In genomic region chr3:88123526-88123925, GRCh38 we compare ENCODE assay signal across 36 cellular contexts.
"Had no signal": no experiment of that assay in that cellular context is flagged by ENCODE, and none has a peak within 500 bp of the region (broad histone marks: within the 10 kb centered on the region; RNA-seq: fewer than 3 reads in every experiment).

No MANE protein-coding gene starts in this region.

- DNase-seq: activated B cell treated with CpG ODN at 0.5 μM for 24 hours; activated CD4-positive, alpha-beta memory T cell treated with anti-CD3 and anti-CD28 coated beads for 36 hours; activated CD4-positive, alpha-beta T cell treated with anti-CD3 and anti-CD28 coated beads for 4 hours; activated CD4-positive, alpha-beta T cell treated with anti-CD3 and anti-CD28 coated beads, Interleukin-2, amount 10 ng/mL, durations not matched to agents 24 days and 14 days; activated CD4-positive, alpha-beta T cell treated with anti-CD3 and anti-CD28 coated beads, Interleukin-2, amount 50 U/mL, for 1 hour; activated CD4-positive, alpha-beta T cell treated with anti-CD3 and anti-CD28 coated beads, Interleukin-2, amount 50 U/mL, for 4 hours; activated CD4-positive, CD25-positive, alpha-beta regulatory T cell treated with anti-CD3 and anti-CD28 coated beads, Interleukin-2, amount 50 U/mL, for 72 hours; activated CD8-positive, alpha-beta memory T cell treated with anti-CD3 and anti-CD28 coated beads, Interleukin-2, amount 50 U/mL, for 4 hours; activated CD8-positive, alpha-beta T cell treated with anti-CD3 and anti-CD28 coated beads for 36 hours; activated effector memory CD4-positive, alpha-beta T cell treated with anti-CD3 and anti-CD28 coated beads, Interleukin-2, amount 50 U/mL, for 16 hours; activated gamma-delta T cell treated with Interleukin-2 at 50 U/mL for 16 hours; activated naive CD4-positive, alpha-beta T cell; activated naive CD4-positive, alpha-beta T cell treated with anti-CD3 and anti-CD28 coated beads for 36 hours; activated naive CD4-positive, alpha-beta T cell treated with anti-CD3 and anti-CD28 coated beads, Interleukin-2, amount 50 U/mL, for 16 hours; activated naive CD8-positive, alpha-beta T cell treated with anti-CD3 and anti-CD28 coated beads for 36 hours; activated T-cell treated with anti-CD3 and anti-CD28 coated beads for 4 hours; activated T-cell treated with anti-CD3 and anti-CD28 coated beads, Interleukin-2, amount 50 U/mL, for 1 hour; activated T-cell treated with anti-CD3 and anti-CD28 coated beads, Interleukin-2, amount 50 U/mL, for 4 hours; activated T-cell treated with anti-CD3 and anti-CD28 coated beads, Interleukin-2, amount 50 U/mL, for 72 hours; adrenal gland; amniotic stem cell; aorta; body of pancreas; brain microvascular endothelial cell; central memory CD4-positive, alpha-beta T cell; T-helper 1 cell; T-helper 2 cell; T-helper 9 cell had no signal

- H3K4me3 Mint-ChIP-seq: activated B cell treated with CpG ODN at 0.5 μM for 24 hours; activated CD4-positive, alpha-beta memory T cell treated with anti-CD3 and anti-CD28 coated beads for 36 hours; activated CD4-positive, alpha-beta T cell treated with anti-CD3 and anti-CD28 coated beads, Interleukin-2, amount 10 ng/mL, durations not matched to agents 24 days and 14 days; activated CD8-positive, alpha-beta T cell treated with anti-CD3 and anti-CD28 coated beads for 36 hours; activated naive CD4-positive, alpha-beta T cell treated with anti-CD3 and anti-CD28 coated beads for 36 hours; activated naive CD8-positive, alpha-beta T cell treated with anti-CD3 and anti-CD28 coated beads for 36 hours; activated T-cell treated with anti-CD3 and anti-CD28 coated beads, Interleukin-2, amount 50 U/mL, for 4 hours; activated T-cell treated with anti-CD3 and anti-CD28 coated beads, Interleukin-2, amount 50 U/mL, for 72 hours; activated T-helper 1 cell treated with anti-CD3 and anti-CD28 coated beads, Interleukin-12 subunit alpha, Interleukin-12 subunit beta, Interleukin-2, Interleukin-4 antibody, amounts not matched to agents 30 ng/mL and 10 ng/mL and 1 ng/mL, durations not matched to agents 14 hours and 24 hours and 36 hours; activated T-helper 17 cell treated with anti-CD3 and anti-CD28 coated beads, Interleukin-2, amount 50 U/mL, for 72 hours; T-helper 1 cell treated with Interleukin-12 subunit alpha and Interleukin-12 subunit beta and Interleukin-4 antibody, amounts not matched to agents 30 μg/mL and 1 μg/mL, for 36 hours; T-helper 2 cell treated with Interferon-gamma antibody and Interleukin-4, amounts not matched to agents 5 μg/mL and 100 μg/mL, for 36 hours had no signal

- H3K4me1 ChIP-seq: adrenal gland, body of pancreas, breast epithelium had no signal

- H3K27ac Mint-ChIP-seq: activated B cell treated with CpG ODN at 0.5 μM for 24 hours; activated CD4-positive, alpha-beta memory T cell treated with anti-CD3 and anti-CD28 coated beads for 36 hours; activated CD4-positive, alpha-beta T cell treated with anti-CD3 and anti-CD28 coated beads, Interleukin-2, amount 10 ng/mL, durations not matched to agents 24 days and 14 days; activated CD8-positive, alpha-beta T cell treated with anti-CD3 and anti-CD28 coated beads for 36 hours; activated naive CD4-positive, alpha-beta T cell treated with anti-CD3 and anti-CD28 coated beads for 36 hours; activated naive CD4-positive, alpha-beta T cell treated with anti-CD3 and anti-CD28 coated beads, Interleukin-2, amount 50 U/mL, for 72 hours; activated naive CD8-positive, alpha-beta T cell treated with anti-CD3 and anti-CD28 coated beads for 36 hours; activated T-cell treated with anti-CD3 and anti-CD28 coated beads, Interleukin-2, amount 50 U/mL, for 72 hours; activated T-helper 1 cell treated with anti-CD3 and anti-CD28 coated beads, Interleukin-12 subunit alpha, Interleukin-12 subunit beta, Interleukin-2, Interleukin-4 antibody, amounts not matched to agents 30 ng/mL and 10 ng/mL and 1 ng/mL, durations not matched to agents 14 hours and 24 hours and 36 hours; activated T-helper 17 cell treated with anti-CD3 and anti-CD28 coated beads, Interleukin-2, amount 50 U/mL, for 72 hours; T-helper 1 cell treated with Interleukin-12 subunit alpha and Interleukin-12 subunit beta and Interleukin-4 antibody, amounts not matched to agents 30 μg/mL and 1 μg/mL, for 36 hours; T-helper 2 cell treated with Interferon-gamma antibody and Interleukin-4, amounts not matched to agents 5 μg/mL and 100 μg/mL, for 36 hours had no signal

- FAIRE-seq: TTC549 had no signal

- H3K4me3 ChIP-seq: adrenal gland, body of pancreas, breast epithelium had no signal

- H3K9me3 Mint-ChIP-seq: activated B cell treated with CpG ODN at 0.5 μM for 24 hours; activated CD4-positive, alpha-beta memory T cell treated with anti-CD3 and anti-CD28 coated beads for 36 hours; activated CD4-positive, alpha-beta T cell treated with anti-CD3 and anti-CD28 coated beads, Interleukin-2, amount 10 ng/mL, durations not matched to agents 24 days and 14 days; activated CD8-positive, alpha-beta T cell treated with anti-CD3 and anti-CD28 coated beads for 36 hours; activated naive CD4-positive, alpha-beta T cell treated with anti-CD3 and anti-CD28 coated beads for 36 hours; activated naive CD4-positive, alpha-beta T cell treated with anti-CD3 and anti-CD28 coated beads, Interleukin-2, amount 50 U/mL, for 72 hours; activated naive CD8-positive, alpha-beta T cell treated with anti-CD3 and anti-CD28 coated beads for 36 hours; activated T-cell treated with anti-CD3 and anti-CD28 coated beads, Interleukin-2, amount 50 U/mL, for 4 hours; activated T-cell treated with anti-CD3 and anti-CD28 coated beads, Interleukin-2, amount 50 U/mL, for 72 hours; activated T-helper 1 cell treated with anti-CD3 and anti-CD28 coated beads, Interleukin-12 subunit alpha, Interleukin-12 subunit beta, Interleukin-2, Interleukin-4 antibody, amounts not matched to agents 30 ng/mL and 10 ng/mL and 1 ng/mL, durations not matched to agents 14 hours and 24 hours and 36 hours; activated T-helper 17 cell treated with anti-CD3 and anti-CD28 coated beads, Interleukin-2, amount 50 U/mL, for 72 hours; T-helper 1 cell treated with Interleukin-12 subunit alpha and Interleukin-12 subunit beta and Interleukin-4 antibody, amounts not matched to agents 30 μg/mL and 1 μg/mL, for 36 hours; T-helper 2 cell treated with Interferon-gamma antibody and Interleukin-4, amounts not matched to agents 5 μg/mL and 100 μg/mL, for 36 hours had no signal

- H3K9me3 ChIP-seq: adrenal gland, body of pancreas, breast epithelium had no signal

- H3K27me3 Mint-ChIP-seq: activated B cell treated with CpG ODN at 0.5 μM for 24 hours; activated CD4-positive, alpha-beta memory T cell treated with anti-CD3 and anti-CD28 coated beads for 36 hours; activated CD4-positive, alpha-beta T cell treated with anti-CD3 and anti-CD28 coated beads, Interleukin-2, amount 10 ng/mL, durations not matched to agents 24 days and 14 days; activated CD8-positive, alpha-beta T cell treated with anti-CD3 and anti-CD28 coated beads for 36 hours; activated naive CD8-positive, alpha-beta T cell treated with anti-CD3 and anti-CD28 coated beads for 36 hours; activated T-helper 17 cell treated with anti-CD3 and anti-CD28 coated beads, Interleukin-2, amount 50 U/mL, for 72 hours had no signal

- H3K27me3 ChIP-seq: adrenal gland, body of pancreas, brain microvascular endothelial cell, breast epithelium had no signal

- ATAC-seq: activated naive CD4-positive, alpha-beta T cell treated with anti-CD3 and anti-CD28 coated beads, Interleukin-2, amount 50 U/mL, for 72 hours; activated T-cell treated with anti-CD3 and anti-CD28 coated beads, Interleukin-2, amount 50 U/mL, for 4 hours; activated T-cell treated with anti-CD3 and anti-CD28 coated beads, Interleukin-2, amount 50 U/mL, for 72 hours; activated T-helper 17 cell treated with anti-CD3 and anti-CD28 coated beads, Interleukin-2, amount 50 U/mL, for 72 hours; body of pancreas had no signal

- H3K36me3 ChIP-seq: adrenal gland, brain microvascular endothelial cell, breast epithelium had no signal

- H3K27ac ChIP-seq: adrenal gland, body of pancreas, brain microvascular endothelial cell, breast epithelium, VCaP had no signal
